2 cellular contexts compared by ENCODE assay signal in the genomic region with DNA sequence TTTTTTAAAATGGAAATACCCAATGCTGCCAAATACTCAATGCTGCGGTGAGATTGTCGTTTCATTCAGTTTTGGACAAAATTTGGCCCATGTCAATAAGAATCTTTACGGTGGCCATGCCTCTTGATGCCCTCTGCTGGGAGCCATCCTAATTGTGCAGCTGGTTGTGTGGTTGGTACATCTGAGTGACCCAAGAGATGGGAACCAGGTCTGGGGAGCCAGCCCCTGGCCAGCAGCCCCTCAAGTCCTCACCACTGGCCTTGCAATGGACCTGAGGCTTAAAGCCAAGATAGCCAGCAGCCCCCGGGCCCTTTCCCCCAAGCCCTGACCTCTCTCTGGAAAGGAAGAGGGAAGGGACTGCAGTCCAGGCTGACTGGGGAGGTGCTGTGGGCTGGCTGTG.
A peak's percentile ranks its signal among the peaks of the same experiment; 100 is the strongest.
TF ChIP-seq lines count a peak whose summit lies in the region.

No MANE protein-coding gene starts in this region.

TF ChIP-seq in SK-N-SH, 30 proteins besides CTCF, POLR2A, EP300 and RAD21 (continued from another document):
- peak; percentile 23 for TF ChIP-seq SMC3 (IDR thresholded peaks at IDR 0.05; ENCODE audit: low read depth, low read length)
- TF ChIP-seq MXI1 (IDR thresholded peaks at IDR 0.05; ENCODE audit: low read depth, low read length) = no peak
- TF ChIP-seq RXRA (IDR thresholded peaks at IDR 0.05; ENCODE audit: borderline replicate concordance, low read depth) = no peak
- TF ChIP-seq FOXJ3 (CRISPR knock-in tag; IDR thresholded peaks at IDR 0.05) = no peak
- no peak for TF ChIP-seq CHD2 (IDR thresholded peaks at IDR 0.05; ENCODE audit: low read length, partially characterized antibody)
- TF ChIP-seq FOXM1 (IDR thresholded peaks at IDR 0.05; ENCODE audit: low read depth) = no peak
- no peak for TF ChIP-seq TCF12 (IDR thresholded peaks at IDR 0.05)

TF ChIP-seq in SK-N-SH treated with all-trans-retinoic acid at 6 μM for 48 hours, 23 proteins besides CTCF, POLR2A, EP300 and RAD21 (continued from another document):
- TF ChIP-seq, protein P1, sequence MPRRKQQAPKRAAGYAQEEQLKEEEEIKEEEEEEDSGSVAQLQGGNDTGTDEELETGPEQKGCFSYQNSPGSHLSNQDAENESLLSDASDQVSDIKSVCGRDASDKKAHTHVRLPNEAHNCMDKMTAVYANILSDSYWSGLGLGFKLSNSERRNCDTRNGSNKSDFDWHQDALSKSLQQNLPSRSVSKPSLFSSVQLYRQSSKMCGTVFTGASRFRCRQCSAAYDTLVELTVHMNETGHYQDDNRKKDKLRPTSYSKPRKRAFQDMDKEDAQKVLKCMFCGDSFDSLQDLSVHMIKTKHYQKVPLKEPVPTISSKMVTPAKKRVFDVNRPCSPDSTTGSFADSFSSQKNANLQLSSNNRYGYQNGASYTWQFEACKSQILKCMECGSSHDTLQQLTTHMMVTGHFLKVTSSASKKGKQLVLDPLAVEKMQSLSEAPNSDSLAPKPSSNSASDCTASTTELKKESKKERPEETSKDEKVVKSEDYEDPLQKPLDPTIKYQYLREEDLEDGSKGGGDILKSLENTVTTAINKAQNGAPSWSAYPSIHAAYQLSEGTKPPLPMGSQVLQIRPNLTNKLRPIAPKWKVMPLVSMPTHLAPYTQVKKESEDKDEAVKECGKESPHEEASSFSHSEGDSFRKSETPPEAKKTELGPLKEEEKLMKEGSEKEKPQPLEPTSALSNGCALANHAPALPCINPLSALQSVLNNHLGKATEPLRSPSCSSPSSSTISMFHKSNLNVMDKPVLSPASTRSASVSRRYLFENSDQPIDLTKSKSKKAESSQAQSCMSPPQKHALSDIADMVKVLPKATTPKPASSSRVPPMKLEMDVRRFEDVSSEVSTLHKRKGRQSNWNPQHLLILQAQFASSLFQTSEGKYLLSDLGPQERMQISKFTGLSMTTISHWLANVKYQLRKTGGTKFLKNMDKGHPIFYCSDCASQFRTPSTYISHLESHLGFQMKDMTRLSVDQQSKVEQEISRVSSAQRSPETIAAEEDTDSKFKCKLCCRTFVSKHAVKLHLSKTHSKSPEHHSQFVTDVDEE (CRISPR knock-in tag; IDR thresholded peaks at IDR 0.05) = no peak
- TF ChIP-seq TCF4 (CRISPR knock-in tag; IDR thresholded peaks at IDR 0.05; ENCODE audit: borderline replicate concordance) = no peak
- TF ChIP-seq ZNF8 (CRISPR knock-in tag; IDR thresholded peaks at IDR 0.05) = no peak
- TF ChIP-seq ISL1 (CRISPR knock-in tag; IDR thresholded peaks at IDR 0.05) = no peak
- no peak for TF ChIP-seq ESRRG (CRISPR knock-in tag; IDR thresholded peaks at IDR 0.05)
- TF ChIP-seq, protein P2, sequence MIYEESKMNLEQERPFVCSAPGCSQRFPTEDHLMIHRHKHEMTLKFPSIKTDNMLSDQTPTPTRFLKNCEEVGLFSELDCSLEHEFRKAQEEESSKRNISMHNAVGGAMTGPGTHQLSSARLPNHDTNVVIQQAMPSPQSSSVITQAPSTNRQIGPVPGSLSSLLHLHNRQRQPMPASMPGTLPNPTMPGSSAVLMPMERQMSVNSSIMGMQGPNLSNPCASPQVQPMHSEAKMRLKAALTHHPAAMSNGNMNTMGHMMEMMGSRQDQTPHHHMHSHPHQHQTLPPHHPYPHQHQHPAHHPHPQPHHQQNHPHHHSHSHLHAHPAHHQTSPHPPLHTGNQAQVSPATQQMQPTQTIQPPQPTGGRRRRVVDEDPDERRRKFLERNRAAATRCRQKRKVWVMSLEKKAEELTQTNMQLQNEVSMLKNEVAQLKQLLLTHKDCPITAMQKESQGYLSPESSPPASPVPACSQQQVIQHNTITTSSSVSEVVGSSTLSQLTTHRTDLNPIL (CRISPR knock-in tag; IDR thresholded peaks at IDR 0.05; ENCODE audit: low read depth) = no peak
- TF ChIP-seq CSDC2 (CRISPR knock-in tag; IDR thresholded peaks at IDR 0.05) = no peak
- no peak for TF ChIP-seq SNAI2 (CRISPR knock-in tag; IDR thresholded peaks at IDR 0.05)
- no peak for TF ChIP-seq ZC3H10 (CRISPR knock-in tag; IDR thresholded peaks at IDR 0.05)
- no peak for TF ChIP-seq OSR1 (CRISPR knock-in tag; IDR thresholded peaks at IDR 0.05)
- no peak for TF ChIP-seq TOX (CRISPR knock-in tag; IDR thresholded peaks at IDR 0.05; ENCODE audit: borderline replicate concordance)
- no peak for TF ChIP-seq ZNF565 (CRISPR knock-in tag; conservative IDR thresholded peaks at IDR 0.05; ENCODE audit: low read depth)
- TF ChIP-seq BACH2 (CRISPR knock-in tag; IDR thresholded peaks at IDR 0.05; ENCODE audit: borderline replicate concordance) = no peak
- TF ChIP-seq POU6F1 (CRISPR knock-in tag; IDR thresholded peaks at IDR 0.05; ENCODE audit: borderline replicate concordance, low read depth) = no peak
- TF ChIP-seq RARB (CRISPR knock-in tag; IDR thresholded peaks at IDR 0.05) = no peak
- no peak for TF ChIP-seq ZFP30 (CRISPR knock-in tag; IDR thresholded peaks at IDR 0.05)
